Comparison of ENCODE assay signal across 8 cellular contexts in the genomic region with DNA sequence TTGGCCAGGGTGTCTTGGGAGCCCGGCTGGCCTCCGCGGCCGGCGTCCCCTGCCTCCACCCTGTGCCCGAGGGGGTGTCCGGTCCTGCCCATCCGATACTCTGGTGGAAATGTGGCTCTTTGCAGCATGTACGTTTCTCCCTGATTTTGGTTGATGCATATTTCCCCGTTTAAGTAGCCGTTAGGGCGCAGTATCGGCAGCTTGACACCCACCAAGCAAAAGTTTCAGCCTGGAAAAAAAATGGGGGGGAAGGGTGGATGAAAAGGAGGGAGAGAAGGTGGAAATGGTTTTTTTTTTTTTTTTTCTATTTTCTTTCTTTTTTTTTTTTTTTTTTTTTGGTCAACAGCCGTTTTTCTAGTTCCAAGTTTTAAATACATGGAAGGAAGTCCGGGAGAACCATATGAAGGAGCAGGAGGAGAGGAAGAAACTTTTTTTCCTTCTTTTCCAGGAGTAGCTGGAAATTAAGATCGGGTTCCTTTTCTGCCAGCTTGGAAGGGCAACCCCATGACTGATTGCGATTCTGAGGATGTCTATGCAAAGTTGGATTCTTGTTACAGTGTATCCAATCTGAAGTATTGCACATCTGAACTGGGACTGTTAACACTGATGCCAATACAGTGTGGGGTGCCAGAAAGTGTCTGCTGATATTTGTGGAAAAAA. TPM values are rescaled to one million over a fixed set of nuclear protein-coding genes. Genes with fewer than 3 reads are reported as not detected.
A peak's percentile ranks its signal among the peaks of the same experiment; 100 is the strongest.
DNase-seq lines count a peak whose midpoint lies in the region; ATAC-seq and TF ChIP-seq lines count a peak whose summit lies in the region.

No MANE protein-coding gene starts in this region.

- H3K4me2 ChIP-seq in skeletal muscle satellite cell (ENCODE audit: low read length), result peak overlapping the region; percentile 91

- CTCF ChIA-PET in AG04450 (lab: Charles Lee), result interaction anchor here (0.5 to 2.7 kb wide), 11 partner anchors 116 to 472 kb away, joined by 3 to 18 read pairs (median 4); no protein-coding TSS in a partner anchor
- CTCF ChIA-PET in HEK293 (lab: Yijun Ruan, JAX), result interaction anchor here (0.6 to 0.7 kb wide), 3 partner anchors 115 to 143 kb away, joined by 3 read pairs; no protein-coding TSS in a partner anchor
- CTCF ChIA-PET in activated CD8-positive, alpha-beta T cell treated with anti-CD3 and anti-CD28 coated beads, Interleukin-2, amount 10 ng/mL, durations not matched to agents 7 days and 5 days (lab: Charles Lee), result interaction anchor here (0.6 to 3.2 kb wide), 8 partner anchors 58 to 807 kb away, joined by 4 to 23 read pairs (median 4); no protein-coding TSS in a partner anchor

- H3K36me3 Mint-ChIP-seq in activated CD8-positive, alpha-beta T cell treated with anti-CD3 and anti-CD28 coated beads, Interleukin-2, amount 10 ng/mL, durations not matched to agents 7 days and 5 days (ENCODE audit: low read depth), result peaks cover 52% of the 10 kb centered on the region

- H3K27me3 ChIP-seq in AG04450 (ENCODE audit: control insufficient read depth, insufficient read depth, low read length), result no peaks in the 10 kb centered on the region
- no peaks in the 10 kb centered on the region for H3K27me3 ChIP-seq in right cardiac atrium (ENCODE audit: control insufficient read depth, insufficient read depth)
- no peaks in the 10 kb centered on the region for H3K27me3 ChIP-seq in skeletal muscle satellite cell (ENCODE audit: control insufficient read depth, insufficient read depth, low read length)

- H3K9ac ChIP-seq in skeletal muscle satellite cell (ENCODE audit: low read depth, low read length), result peak overlapping the region; percentile 86

- WGBS in right cardiac atrium, result 3% methylated on average over 17 of the region's 17 CpGs

- H3K4me1 ChIP-seq in HEK293 (ENCODE audit: control insufficient read depth, insufficient read depth, low read length) (no peaks in the 10 kb centered on the region), right cardiac atrium (ENCODE audit: control insufficient read depth, insufficient read depth, low read length) (no peaks in the 10 kb centered on the region), skeletal muscle satellite cell (ENCODE audit: control insufficient read depth, insufficient read depth, low read length) (peaks cover 27% of the 10 kb centered on the region)

- H3K4me3 ChIP-seq in AG04450 (ENCODE audit: low read depth, low read length) (peak overlapping the region; percentile 98), HEK293 (ENCODE audit: low read depth, low read length) (peak overlapping the region; percentile 64), right cardiac atrium (ENCODE audit: low read length) (peak overlapping the region; percentile 84), skeletal muscle satellite cell (ENCODE audit: low read length) (peak overlapping the region; percentile 85)

- POLR2A ChIA-PET in AG04450 (lab: Yijun Ruan, JAX) (interaction anchor here (0.7 to 1.4 kb wide), 4 partner anchors 121 to 350 kb away, joined by 3 to 8 read pairs (median 6); no protein-coding TSS in a partner anchor), HEK293 (lab: Yijun Ruan, JAX) (interaction anchor here (0.7 kb wide), 2 partner anchors 64 to 245 kb away, joined by 3 to 7 read pairs; no protein-coding TSS in a partner anchor)
- POLR2A ChIA-PET in activated CD8-positive, alpha-beta T cell treated with anti-CD3 and anti-CD28 coated beads, Interleukin-2, amount 10 ng/mL, durations not matched to agents 7 days and 5 days (lab: Charles Lee), result interaction anchor here (0.5 to 2.0 kb wide), 4 partner anchors 59 to 459 kb away, joined by 3 to 7 read pairs (median 3); no protein-coding TSS in a partner anchor

- H3K4me1 Mint-ChIP-seq in activated CD8-positive, alpha-beta T cell treated with anti-CD3 and anti-CD28 coated beads, Interleukin-2, amount 10 ng/mL, durations not matched to agents 7 days and 5 days (ENCODE audit: low read depth), result peaks cover 49% of the 10 kb centered on the region

- peak overlapping the region; percentile 92 for H3K27ac Mint-ChIP-seq in activated CD8-positive, alpha-beta T cell treated with anti-CD3 and anti-CD28 coated beads, Interleukin-2, amount 10 ng/mL, durations not matched to agents 7 days and 5 days

- no peak for ATAC-seq in activated CD8-positive, alpha-beta T cell treated with anti-CD3 and anti-CD28 coated beads, Interleukin-2, amount 10 ng/mL, durations not matched to agents 7 days and 5 days
- ATAC-seq in right cardiac atrium (no peak), GM21529 (IDR thresholded peaks at IDR 0.05; ENCODE audit: unreplicated experiment) (no peak), HG02840 (IDR thresholded peaks at IDR 0.05; ENCODE audit: low FRiP score, unreplicated experiment) (no peak)

- H3K27me3 Mint-ChIP-seq in activated CD8-positive, alpha-beta T cell treated with anti-CD3 and anti-CD28 coated beads, Interleukin-2, amount 10 ng/mL, durations not matched to agents 7 days and 5 days (ENCODE audit: low read depth), result no peaks in the 10 kb centered on the region

- TF ChIP-seq CTCF in AG04450 (IDR thresholded peaks at IDR 0.05; ENCODE audit: low read depth, low read length), result no peak
- TF ChIP-seq CTCF in HEK293 (tag by site-specific recombination; IDR thresholded peaks at IDR 0.05), result peak; percentile 8; the same call in 1 of the 2 replicates

- DNase-seq in AG04450 (ENCODE audit: low read depth, low spot score), result no peak
- DNase-seq in activated CD8-positive, alpha-beta T cell treated with anti-CD3 and anti-CD28 coated beads, Interleukin-2, amount 10 ng/mL, durations not matched to agents 7 days and 5 days, result no peak
- DNase-seq in right cardiac atrium, result no peak
- no peak for DNase-seq in NK-92 treated with Interleukin-12 subunit alpha and Interleukin-12 subunit beta, amount 100 ng/mL, for 24 hours (lab: John Stamatoyannopoulos, UW)

- no peaks in the 10 kb centered on the region for H3K9me3 Mint-ChIP-seq in activated CD8-positive, alpha-beta T cell treated with anti-CD3 and anti-CD28 coated beads, Interleukin-2, amount 10 ng/mL, durations not matched to agents 7 days and 5 days (ENCODE audit: insufficient read depth)

- H3K36me3 ChIP-seq in HEK293 (ENCODE audit: control insufficient read depth in 2 of 2, insufficient read depth in 1 of 2, low read length in 2 of 2), result no peaks in the 10 kb centered on the region
- H3K36me3 ChIP-seq in skeletal muscle satellite cell (ENCODE audit: insufficient read depth, low read length), result peaks cover 6% of the 10 kb centered on the region

- intact Hi-C loops in right cardiac atrium (cut with DNase I), result loop anchor here in 2 of 4 donors (5.0 to 10.0 kb wide), 3 partner anchors 124 to 601 kb away; no protein-coding TSS in a partner anchor

- no peaks in the 10 kb centered on the region; the same call in 1 of the 2 replicates for H3K9me3 ChIP-seq in AG04450 (ENCODE audit: control insufficient read depth, insufficient read depth, low read length)
- H3K9me3 ChIP-seq in HEK293 (ENCODE audit: control insufficient read depth, insufficient read depth, low read depth, low read length), result no peaks in the 10 kb centered on the region
- H3K9me3 ChIP-seq in right cardiac atrium (ENCODE audit: control insufficient read depth, low read length), result no peaks in the 10 kb centered on the region
- no peaks in the 10 kb centered on the region for H3K9me3 ChIP-seq in skeletal muscle satellite cell (replicated peaks; ENCODE audit: low read length)

- H3K27ac ChIP-seq in AG04450 (ENCODE audit: low read depth, low read length) (peak overlapping the region; percentile 61), HEK293 (ENCODE audit: extremely low read depth, low read depth, low read length) (peak overlapping the region; percentile 58; the same call in 1 of the 2 replicates), right cardiac atrium (ENCODE audit: low read length) (peak overlapping the region; percentile 91)

- peak overlapping the region; percentile 88 for H3K4me3 Mint-ChIP-seq in activated CD8-positive, alpha-beta T cell treated with anti-CD3 and anti-CD28 coated beads, Interleukin-2, amount 10 ng/mL, durations not matched to agents 7 days and 5 days

TF ChIP-seq in HEK293, 187 proteins besides CTCF, POLR2A, EP300 and RAD21 (continues in another document):
- no peak for TF ChIP-seq EGR2 (tag by site-specific recombination; IDR thresholded peaks at IDR 0.05; ENCODE audit: low read depth)
- peak; percentile 42; the same call in 1 of the 2 replicates for TF ChIP-seq ZNF366 (tag by site-specific recombination; conservative IDR thresholded peaks at IDR 0.05)
- TF ChIP-seq, protein P1, sequence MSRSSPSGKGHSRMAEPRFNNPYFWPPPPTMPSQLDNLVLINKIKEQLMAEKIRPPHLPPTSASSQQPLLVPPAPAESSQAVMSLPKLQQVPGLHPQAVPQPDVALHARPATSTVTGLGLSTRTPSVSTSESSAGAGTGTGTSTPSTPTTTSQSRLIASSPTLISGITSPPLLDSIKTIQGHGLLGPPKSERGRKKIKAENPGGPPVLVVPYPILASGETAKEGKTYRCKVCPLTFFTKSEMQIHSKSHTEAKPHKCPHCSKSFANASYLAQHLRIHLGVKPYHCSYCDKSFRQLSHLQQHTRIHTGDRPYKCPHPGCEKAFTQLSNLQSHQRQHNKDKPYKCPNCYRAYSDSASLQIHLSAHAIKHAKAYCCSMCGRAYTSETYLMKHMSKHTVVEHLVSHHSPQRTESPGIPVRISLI (tag by site-specific recombination; IDR thresholded peaks at IDR 0.05), result peak; percentile 91
- TF ChIP-seq ZNF701 (tag by site-specific recombination; IDR thresholded peaks at IDR 0.05), result no peak
- TF ChIP-seq ZBTB17 (tag by site-specific recombination; IDR thresholded peaks at IDR 0.05), result 0 out of 2 replicates have a peak, but pooled peaks have one; percentile 37
- TF ChIP-seq, protein P2, sequence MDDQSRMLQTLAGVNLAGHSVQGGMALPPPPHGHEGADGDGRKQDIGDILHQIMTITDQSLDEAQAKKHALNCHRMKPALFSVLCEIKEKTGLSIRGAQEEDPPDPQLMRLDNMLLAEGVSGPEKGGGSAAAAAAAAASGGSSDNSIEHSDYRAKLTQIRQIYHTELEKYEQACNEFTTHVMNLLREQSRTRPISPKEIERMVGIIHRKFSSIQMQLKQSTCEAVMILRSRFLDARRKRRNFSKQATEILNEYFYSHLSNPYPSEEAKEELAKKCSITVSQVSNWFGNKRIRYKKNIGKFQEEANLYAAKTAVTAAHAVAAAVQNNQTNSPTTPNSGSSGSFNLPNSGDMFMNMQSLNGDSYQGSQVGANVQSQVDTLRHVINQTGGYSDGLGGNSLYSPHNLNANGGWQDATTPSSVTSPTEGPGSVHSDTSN (CRISPR knock-in tag; IDR thresholded peaks at IDR 0.05), result no peak

RNA-seq across cellular contexts. Expression of a gene that starts 1.5 kb away (rescaled TPM):
- polyA plus RNA-seq in AG04450 (2011; rRNA removed), result 8.4 and 8.8 TPM in 2 replicates
- polyA minus RNA-seq in AG04450 (2011; rRNA and poly(A)+ RNA removed), result 18.3 and 18.9 TPM in 2 replicates
- total RNA-seq in activated CD8-positive, alpha-beta T cell treated with anti-CD3 and anti-CD28 coated beads, Interleukin-2, amount 10 ng/mL, durations not matched to agents 7 days and 5 days, result 10 to 100 TPM; 16.6 to 17.2 TPM
- 1 to 10 TPM; 4.9 to 5.6 (median 5.1) TPM for total RNA-seq in right cardiac atrium
- 1.9 TPM for polyA plus RNA-seq in right cardiac atrium
- 11.4 and 17.0 TPM in 2 replicates for total RNA-seq in skeletal muscle satellite cell (2012; rRNA removed)
